8 cellular contexts compared by ENCODE assay signal in the genomic region with DNA sequence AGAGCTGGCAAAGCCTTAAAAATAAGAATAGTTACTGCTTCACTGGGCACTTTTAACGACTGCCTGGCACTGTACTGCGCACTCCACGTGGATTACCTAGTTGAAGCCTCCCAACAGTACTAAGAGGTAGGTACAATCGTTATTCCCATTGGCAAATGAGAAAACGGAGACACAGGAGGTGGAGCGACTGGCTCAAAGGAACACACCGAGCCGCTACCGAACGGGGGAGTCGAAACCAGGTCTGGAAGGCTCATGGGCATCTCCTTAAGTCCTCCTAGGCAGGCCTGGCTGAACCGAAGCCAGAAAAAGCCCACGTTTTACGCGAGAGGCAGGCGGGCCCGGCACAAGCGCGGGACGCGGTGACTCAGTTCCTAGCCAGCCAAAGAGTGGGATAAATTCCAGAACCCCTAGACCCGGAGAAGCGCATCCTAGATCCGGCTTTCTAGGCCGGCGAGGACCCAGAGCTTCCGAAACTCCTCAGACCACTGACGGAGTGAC. TPM values are rescaled to one million over a fixed set of nuclear protein-coding genes. Genes with fewer than 3 reads are reported as not detected.
DNase-seq lines count a peak whose midpoint lies in the region; ATAC-seq and TF ChIP-seq lines count a peak whose summit lies in the region.

No MANE protein-coding gene starts in this region.

- CTCF ChIA-PET in Caco-2 (lab: Charles Lee) (interaction anchor here (1.6 to 1.9 kb wide), 2 partner anchors 13 to 35 kb away, joined by 3 to 5 read pairs; no protein-coding TSS in a partner anchor), Panc1 (lab: Charles Lee) (no interaction called here)

- no TSS peak for BruUV-seq in Caco-2 (replicated peaks; lab: Mats Ljungman, UMichigan)
- no TSS peak for BruUV-seq in Panc1 (replicated peaks; lab: Mats Ljungman, UMichigan)

- DNase-seq in Caco-2 (peak in 1 of 2 experiments; percentile 43), H7 (peak; percentile 70), Panc1 (ENCODE audit: low read depth, low spot score) (no peak), amniotic epithelial cell (ENCODE audit: low read depth) (peak; percentile 78), left ventricle myocardium superior (peak; percentile 55), progenitor cell of endocrine pancreas (ENCODE audit: low spot score, unreplicated experiment) (no peak), ecto neural progenitor cell (ENCODE audit: low spot score) (no peak)

- peak overlapping the region; percentile 94 for H3K4me3 ChIP-seq in Caco-2 (ENCODE audit: low read depth, low read length)
- H3K4me3 ChIP-seq in H7 (ENCODE audit: insufficient read depth, low read depth, low read length), result peak overlapping the region; percentile 99
- peak overlapping the region; percentile 96 to 100 for H3K4me3 ChIP-seq in Panc1 (ENCODE audit: low read depth in 2 of 2, low read length in 2 of 2)

- peaks cover 9% of the 10 kb centered on the region for H3K4me1 ChIP-seq in Caco-2
- H3K4me1 ChIP-seq in Panc1 (ENCODE audit: control insufficient read depth, insufficient read depth, low read length), result peaks cover 19% of the 10 kb centered on the region

- H3K4me3 Mint-ChIP-seq in Caco-2 (ENCODE audit: unreplicated experiment) (peak overlapping the region; percentile 91), progenitor cell of endocrine pancreas (ENCODE audit: low read depth) (peak overlapping the region; percentile 93)

- in situ Hi-C loops in Panc1 (cut with HindIII; ENCODE audit: low pct_unique_long_range_greater_than_20kb, low sequenced_read_pairs), result no loop called here

- ATAC-seq in Panc1, result peak; percentile 28
- peak; percentile 24 for ATAC-seq in left ventricle myocardium superior
- no peak for ATAC-seq in GM18861 (IDR thresholded peaks at IDR 0.05; ENCODE audit: unreplicated experiment)

- H3K27me3 ChIP-seq in Caco-2 (replicated peaks; ENCODE audit: control insufficient read depth, insufficient read depth, low read length) (no peaks in the 10 kb centered on the region), H7 (ENCODE audit: control insufficient read depth, insufficient read depth, low read length) (no peaks in the 10 kb centered on the region), Panc1 (ENCODE audit: control insufficient read depth, insufficient read depth, low read length) (no peaks in the 10 kb centered on the region)

- H3K27ac Mint-ChIP-seq in Caco-2 (ENCODE audit: unreplicated experiment) (peak overlapping the region; percentile 92), progenitor cell of endocrine pancreas (peak overlapping the region; percentile 100)

- TF ChIP-seq CTCF in Caco-2 (IDR thresholded peaks at IDR 0.05; ENCODE audit: insufficient read depth in 1 of 2, low read depth in 1 of 2, low read length in 1 of 2, severe bottlenecking in 1 of 2, unreplicated experiment in 1 of 2), result no peak
- no peak for TF ChIP-seq CTCF in Panc1 (IDR thresholded peaks at IDR 0.05)
- TF ChIP-seq CTCF in progenitor cell of endocrine pancreas (IDR thresholded peaks at IDR 0.05; ENCODE audit: unreplicated experiment), result no peak

- H3K36me3 ChIP-seq in Caco-2 (ENCODE audit: control insufficient read depth, insufficient read depth, low read length) (peaks cover 9% of the 10 kb centered on the region), H7 (replicated peaks; ENCODE audit: control insufficient read depth, insufficient read depth, low read length) (peaks cover 28% of the 10 kb centered on the region), Panc1 (ENCODE audit: control insufficient read depth, insufficient read depth, low read length) (peaks cover 31% of the 10 kb centered on the region)

- H3K4me1 Mint-ChIP-seq in Caco-2 (ENCODE audit: low read depth, unreplicated experiment) (peaks cover 25% of the 10 kb centered on the region), progenitor cell of endocrine pancreas (ENCODE audit: low read depth) (peaks cover 27% of the 10 kb centered on the region)

- H3K36me3 Mint-ChIP-seq in Caco-2 (ENCODE audit: insufficient read depth, unreplicated experiment) (peaks cover 78% of the 10 kb centered on the region), progenitor cell of endocrine pancreas (ENCODE audit: insufficient read depth) (peaks cover 19% of the 10 kb centered on the region)

- H3K9me3 ChIP-seq in Caco-2, result no peaks in the 10 kb centered on the region
- no peaks in the 10 kb centered on the region for H3K9me3 ChIP-seq in Panc1 (ENCODE audit: control insufficient read depth, insufficient read depth, low read depth, low read length)

- H3K9me3 Mint-ChIP-seq in Caco-2 (ENCODE audit: unreplicated experiment), result no peaks in the 10 kb centered on the region
- H3K9me3 Mint-ChIP-seq in progenitor cell of endocrine pancreas (ENCODE audit: low read depth), result no peaks in the 10 kb centered on the region

- H3K27me3 Mint-ChIP-seq in Caco-2 (ENCODE audit: insufficient read depth, unreplicated experiment) (no peaks in the 10 kb centered on the region), progenitor cell of endocrine pancreas (no peaks in the 10 kb centered on the region)

- intact Hi-C loops in Caco-2 (cut with micrococcal nuclease; ENCODE audit: unreplicated experiment), result loop anchor here (2.0 kb wide), 2 partner anchors 25 to 35 kb away; no protein-coding TSS in a partner anchor
- intact Hi-C loops in Panc1 (cut with micrococcal nuclease; ENCODE audit: unreplicated experiment), result no loop called here
- intact Hi-C loops in left ventricle myocardium superior (cut with micrococcal nuclease), result no loop called here

- POLR2A ChIA-PET in Caco-2 (lab: Charles Lee), result interaction anchor here (1.0 to 1.9 kb wide), 6 partner anchors 8 to 209 kb away, joined by 3 to 17 read pairs (median 6); a partner anchor contains a TSS
- POLR2A ChIA-PET in Panc1 (lab: Charles Lee), result interaction anchor here (0.8 to 1.5 kb wide), 2 partner anchors 8 to 15 kb away, joined by 4 to 5 read pairs; no protein-coding TSS in a partner anchor

- H3K27ac ChIP-seq in Panc1 (ENCODE audit: low read length), result peak overlapping the region; percentile 98

RNA-seq across cellular contexts. Expression of a gene that starts 0.5 kb away (rescaled TPM):
- total RNA-seq in Caco-2 (2022) (180 and 191 TPM in 2 replicates), Panc1 (2021; ENCODE audit: unreplicated experiment) (147 TPM), left ventricle myocardium superior (97.2 TPM), progenitor cell of endocrine pancreas (128 TPM in 2 replicates)
- 62.3 and 66.4 TPM in 2 replicates for total RNA-seq in H7 (2014; rRNA removed; shearing (Covaris generic))
- 442 TPM for polyA plus RNA-seq in Panc1 (2012; ENCODE audit: insufficient read length)

RNA-seq across cellular contexts. Expression of a gene that starts 0.9 kb away (rescaled TPM):
- total RNA-seq in Caco-2 (2022) (199 and 220 TPM in 2 replicates), Panc1 (2021; ENCODE audit: unreplicated experiment) (179 TPM), left ventricle myocardium superior (36.0 TPM), progenitor cell of endocrine pancreas (97.2 and 102 TPM in 2 replicates)
- 74.9 and 78.9 TPM in 2 replicates for total RNA-seq in H7 (2014; rRNA removed; shearing (Covaris generic))
- polyA plus RNA-seq in Panc1 (2012; ENCODE audit: insufficient read length), result 225 TPM

RNA-seq across cellular contexts. Expression of a gene that starts 30.7 kb away (rescaled TPM):
- total RNA-seq in Caco-2 (2022) (59.6 TPM in 2 replicates), Panc1 (2021; ENCODE audit: unreplicated experiment) (15.0 TPM), left ventricle myocardium superior (3.1 TPM), progenitor cell of endocrine pancreas (12.0 and 16.8 TPM in 2 replicates)
- 11.2 and 13.3 TPM in 2 replicates for total RNA-seq in H7 (2014; rRNA removed; shearing (Covaris generic))
- polyA plus RNA-seq in Panc1 (2012; ENCODE audit: insufficient read length), result 13.8 TPM

RNA-seq across cellular contexts. Expression of a gene that starts 30.8 kb away (rescaled TPM):
- 133 and 158 TPM in 2 replicates for total RNA-seq in Caco-2 (2022)
- 93.5 and 95.1 TPM in 2 replicates for total RNA-seq in H7 (2014; rRNA removed; shearing (Covaris generic))
- total RNA-seq in Panc1 (2021; ENCODE audit: unreplicated experiment), result 57.0 TPM
- 44.8 TPM for polyA plus RNA-seq in Panc1 (2012; ENCODE audit: insufficient read length)
- total RNA-seq in left ventricle myocardium superior, result 19.8 TPM
- 77.4 and 86.9 TPM in 2 replicates for total RNA-seq in progenitor cell of endocrine pancreas

RNA-seq across cellular contexts. Expression of a gene that starts 33.4 kb away (rescaled TPM):
- total RNA-seq in Caco-2 (2022) (128 and 135 TPM in 2 replicates), Panc1 (2021; ENCODE audit: unreplicated experiment) (266 TPM), left ventricle myocardium superior (38.7 TPM), progenitor cell of endocrine pancreas (27.5 and 28.2 TPM in 2 replicates)
- total RNA-seq in H7 (2014; rRNA removed; shearing (Covaris generic)), result 108 and 126 TPM in 2 replicates
- 692 TPM for polyA plus RNA-seq in Panc1 (2012; ENCODE audit: insufficient read length)

Comparison
In these comparisons a context has a peak if more than half of its experiments do, and no peak if none do; other contexts are left out.
1. DNase-seq: peak in H7 (single experiment), amniotic epithelial cell (single experiment) and left ventricle myocardium superior (single experiment); none in Panc1 (single experiment), progenitor cell of endocrine pancreas (single experiment) and ecto neural progenitor cell (single experiment).
2. Peak in every context shown above with its lines, with median percentiles within 50 percentile points of each other: H3K4me3 ChIP-seq.